Comparison of ENCODE assay signal across 8 cellular contexts in the genomic region with DNA sequence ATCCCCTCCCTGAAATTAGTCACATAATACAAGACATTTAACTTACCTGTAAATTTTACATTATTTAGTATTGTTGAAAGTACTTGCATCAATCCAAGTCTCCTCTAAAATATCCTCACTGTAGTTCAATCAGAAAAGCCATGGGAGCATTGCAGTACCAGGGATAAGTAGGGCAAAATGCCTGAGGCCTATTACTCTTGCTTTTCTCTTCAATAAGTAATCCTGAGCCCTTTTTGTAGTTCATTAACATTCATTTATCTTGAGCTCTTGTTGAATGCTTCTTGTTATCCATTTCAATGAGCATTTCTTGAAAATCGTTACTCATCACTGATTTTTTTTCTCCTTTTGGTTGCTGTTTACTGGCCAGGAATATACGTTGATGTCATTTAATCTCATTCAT.
"Had no signal": no experiment of that assay in that cellular context is flagged by ENCODE, and none has a peak within 500 bp of the region (broad histone marks: within the 10 kb centered on the region; RNA-seq: fewer than 3 reads in every experiment).

No MANE protein-coding gene starts in this region.

- H3K9ac ChIP-seq: KMS-11 had no signal

- H3K4me3 Mint-ChIP-seq: IgD-negative memory B cell had no signal

- H3K27ac Mint-ChIP-seq: IgD-negative memory B cell had no signal

- H3K4me2 ChIP-seq: KMS-11 had no signal

- DNase-seq: IMR-90, KBM-7, KG1 had no signal

- H3K4me3 ChIP-seq: K562 had no signal

- H3K27me3 Mint-ChIP-seq: IgD-negative memory B cell had no signal

- H3K36me3 Mint-ChIP-seq: IgD-negative memory B cell had no signal

- ATAC-seq: HepG2, K562 had no signal

- H3K27ac ChIP-seq: HL-60, KMS-11 had no signal
